In genomic region chr3:4838621-4839022, GRCh38 we compare ENCODE assay signal across 10 cellular contexts.
A peak's percentile ranks its signal among the peaks of the same experiment; 100 is the strongest.
DNase-seq lines count a peak whose midpoint lies in the region; ATAC-seq, FAIRE-seq and TF ChIP-seq lines count a peak whose summit lies in the region.
"Had no signal": no experiment of that assay in that cellular context is flagged by ENCODE, and none has a peak within 500 bp of the region (broad histone marks: within the 10 kb centered on the region; RNA-seq: fewer than 3 reads in every experiment).

No MANE protein-coding gene starts in this region.

- WGBS in IMR-90 (ENCODE audit: extremely low coverage in 2 of 2, insufficient read length in 1 of 2), 2 experiments, result no CpG with 5 or more reads among the region's 4 CpGs

- H3K23ac ChIP-seq in IMR-90 (ENCODE audit: low read depth, low read length), result no peak overlapping the region

- H3K4me3 ChIP-seq in IMR-90 (ENCODE audit: insufficient read depth, low read depth, low read length) (no peak overlapping the region), SJCRH30 (no peak overlapping the region)

- H3K9ac ChIP-seq in IMR-90 (ENCODE audit: low read depth, low read length), result no peak overlapping the region

- no peak overlapping the region for H2AK9ac ChIP-seq in IMR-90 (replicated peaks; ENCODE audit: low read depth, low read length, poor library complexity)

- FAIRE-seq in GM18507 (lab: Jason Lieb, UNC), result peak; percentile 79

- peaks cover 8% of the 10 kb centered on the region; the same call in 1 of the 2 replicates for H3K9me1 ChIP-seq in IMR-90 (ENCODE audit: insufficient read depth, low read length)

- no peak overlapping the region for H2BK15ac ChIP-seq in IMR-90 (ENCODE audit: low read depth, low read length)

- CTCF ChIA-PET in IMR-90 (lab: Yijun Ruan, JAX), result interaction anchor here (1.4 kb wide), 1 partner anchor 15 kb away, joined by 3 read pairs; no protein-coding TSS in a partner anchor

- TF ChIP-seq POLR2A in IMR-90 (IDR thresholded peaks at IDR 0.05; ENCODE audit: low read depth, low read length), result no peak

- H4K20me1 ChIP-seq in IMR-90 (ENCODE audit: insufficient read depth, low read length), result no peaks in the 10 kb centered on the region

- H2BK120ac ChIP-seq in IMR-90 (ENCODE audit: low read depth, low read length), result peak overlapping the region; percentile 14; the same call in 1 of the 2 replicates

- POLR2A ChIA-PET in IMR-90 (lab: Charles Lee; ENCODE audit: unreplicated experiment), result no interaction called here

- no peak for TF ChIP-seq RAD21 in IMR-90 (IDR thresholded peaks at IDR 0.05; ENCODE audit: low read length)

- H3K9me3 ChIP-seq in IMR-90 (ENCODE audit: control insufficient read depth, insufficient read depth, low read length) (no peaks in the 10 kb centered on the region), SJCRH30 (replicated peaks) (no peaks in the 10 kb centered on the region)

- H3K27me3 ChIP-seq in IMR-90 (ENCODE audit: control insufficient read depth, insufficient read depth, low read length), result no peaks in the 10 kb centered on the region
- H3K27me3 ChIP-seq in SJCRH30, result no peaks in the 10 kb centered on the region

- no peak overlapping the region for H3K4ac ChIP-seq in IMR-90 (ENCODE audit: low read depth, low read length)

- no peak overlapping the region for H2BK5ac ChIP-seq in IMR-90 (ENCODE audit: low read depth, low read length, poor library complexity, severe bottlenecking)

- no peaks in the 10 kb centered on the region for H3K79me1 ChIP-seq in IMR-90 (ENCODE audit: low read depth in 1 of 2, low read length in 2 of 2)

- no peak overlapping the region for H3K14ac ChIP-seq in IMR-90 (replicated peaks; ENCODE audit: low read depth, low read length)

- BruUV-seq in IMR-90 (replicated peaks; lab: Mats Ljungman, UMichigan), result no TSS peak

- no peak overlapping the region for H3K4me2 ChIP-seq in IMR-90 (ENCODE audit: low read depth, low read length)

- no peaks in the 10 kb centered on the region for H3K36me3 ChIP-seq in IMR-90 (ENCODE audit: control insufficient read depth, insufficient read depth, low read length)
- no peaks in the 10 kb centered on the region for H3K36me3 ChIP-seq in SJCRH30

- no peak overlapping the region for H4K8ac ChIP-seq in IMR-90 (ENCODE audit: low read depth in 2 of 2, low read length in 2 of 2)

- no peak overlapping the region for H3K18ac ChIP-seq in IMR-90 (ENCODE audit: low read depth, low read length)

- TF ChIP-seq CTCF in IMR-90 (conservative IDR thresholded peaks at IDR 0.05; ENCODE audit: low read depth, low read length), result no peak

- intact Hi-C loops in IMR-90 (cut with micrococcal nuclease) (no loop called here), left cardiac atrium (cut with DNase I) (no loop called here)

- H2BK20ac ChIP-seq in IMR-90 (ENCODE audit: low read depth, low read length), result no peak overlapping the region

- H3K56ac ChIP-seq in IMR-90 (ENCODE audit: extremely low read depth, insufficient read depth, low read length), result no peak overlapping the region

- H4K5ac ChIP-seq in IMR-90 (ENCODE audit: low read depth, low read length), result no peak overlapping the region

- H3K27ac ChIP-seq in IMR-90 (ENCODE audit: insufficient read depth, low read length) (no peak overlapping the region), SJCRH30 (no peak overlapping the region)

- dilution Hi-C loops in IMR-90 (cut with HindIII; ENCODE audit: low sequenced_read_pairs, unreplicated experiment), result no loop called here

- ATAC-seq in GM19463 (IDR thresholded peaks at IDR 0.05; ENCODE audit: unreplicated experiment) (peak; percentile 71), HG02943 (IDR thresholded peaks at IDR 0.05; ENCODE audit: low read depth, unreplicated experiment) (peak; percentile 74), IMR-90 (ENCODE audit: low read depth) (no peak), left cardiac atrium (no peak)

- DNase-seq in GM18507 (ENCODE audit: extremely low spot score, insufficient read length, low read depth), result no peak
- DNase-seq in IMR-90, result no peak
- no peak for DNase-seq in NCI-H526 treated with DMSO at 0.1 percent for 48 hours (lab: John Stamatoyannopoulos, UW)
- no peak for DNase-seq in activated CD4-positive, CD25-positive, alpha-beta regulatory T cell (lab: John Stamatoyannopoulos, UW)
- DNase-seq in SJCRH30, result no peak
- no peak for DNase-seq in left cardiac atrium
- DNase-seq: central memory CD4-positive, alpha-beta T cell; NCI-H1092 had no signal

- no peak overlapping the region for H2AFZ ChIP-seq in IMR-90 (replicated peaks; ENCODE audit: low read length, poor library complexity)

- no peak overlapping the region for H2AK5ac ChIP-seq in IMR-90 (ENCODE audit: low read depth, low read length)

- no peak overlapping the region for H4K91ac ChIP-seq in IMR-90 (ENCODE audit: insufficient read depth, low read depth, low read length)

- in situ Hi-C loops in IMR-90 (cut with MboI; ENCODE audit: low sequenced_read_pairs), result loop anchor here (10.0 kb wide), 1 partner anchor 136 kb away; the partner anchor contains the start of gene BHLHE40

- H3K4me1 ChIP-seq in IMR-90 (ENCODE audit: control insufficient read depth, insufficient read depth, low read length), result peaks cover 6% of the 10 kb centered on the region
- peaks cover 12% of the 10 kb centered on the region for H3K4me1 ChIP-seq in SJCRH30

TF ChIP-seq in IMR-90, 13 proteins besides CTCF, POLR2A, EP300 and RAD21:
- TF ChIP-seq MAFK (IDR thresholded peaks at IDR 0.05; ENCODE audit: low read depth, low read length) (no peak), CHD1 (IDR thresholded peaks at IDR 0.05; ENCODE audit: low read depth, low read length) (no peak), USF2 (IDR thresholded peaks at IDR 0.05; ENCODE audit: low read depth, low read length) (no peak), BHLHE40 (IDR thresholded peaks at IDR 0.05; ENCODE audit: low read depth, low read length) (no peak), MXI1 (IDR thresholded peaks at IDR 0.05; ENCODE audit: borderline replicate concordance, low read depth, low read length) (no peak), MAZ (IDR thresholded peaks at IDR 0.05; ENCODE audit: borderline replicate concordance, low read depth, low read length) (no peak), NFE2L2 (IDR thresholded peaks at IDR 0.05; ENCODE audit: low read depth, low read length) (no peak), RCOR1 (IDR thresholded peaks at IDR 0.05; ENCODE audit: insufficient replicate concordance, low read length) (no peak), ELK1 (IDR thresholded peaks at IDR 0.05; ENCODE audit: borderline replicate concordance, low read depth, low read length) (no peak), CEBPB (IDR thresholded peaks at IDR 0.05; ENCODE audit: low read depth, low read length) (no peak), FOS (IDR thresholded peaks at IDR 0.05; ENCODE audit: low read depth, low read length) (no peak), RFX5 (IDR thresholded peaks at IDR 0.05; ENCODE audit: low read depth, low read length) (no peak), SMC3 (IDR thresholded peaks at IDR 0.05; ENCODE audit: low read depth, low read length) (no peak)

Comparison
In these comparisons a context has a peak if more than half of its experiments do, and no peak if none do; other contexts are left out.
1. ATAC-seq: peak in GM19463 (single experiment) and HG02943 (single experiment); none in IMR-90 (single experiment) and left cardiac atrium (0 of 2).